27 cellular contexts compared by ENCODE assay signal in genomic region chr10:109237050-109237449, GRCh38.
DNase-seq lines count a peak whose midpoint lies in the region; ATAC-seq, FAIRE-seq and TF ChIP-seq lines count a peak whose summit lies in the region.
"Had no signal": no experiment of that assay in that cellular context is flagged by ENCODE, and none has a peak within 500 bp of the region (broad histone marks: within the 10 kb centered on the region; RNA-seq: fewer than 3 reads in every experiment).

No MANE protein-coding gene starts in this region.

- H3K27me3 ChIP-seq in HepG2 (ENCODE audit: control insufficient read depth in 1 of 2, insufficient read depth in 2 of 2, low read length in 2 of 2) (no peaks in the 10 kb centered on the region), right lobe of liver (no peaks in the 10 kb centered on the region)
- H3K27me3 ChIP-seq: BE2C, BLaER1 had no signal

- CTCF ChIA-PET in HepG2 (lab: Yijun Ruan, JAX; ENCODE audit: low intra/inter-chr PET ratio, low total read pairs) = no interaction called here
- CTCF ChIA-PET in activated CD4-positive, alpha-beta T cell treated with anti-CD3 and anti-CD28 coated beads, Interleukin-2, amount 10 ng/mL, durations not matched to agents 7 days and 5 days (lab: Charles Lee) = no interaction called here

- no peak overlapping the region for H3K4me3 Mint-ChIP-seq in activated CD4-positive, alpha-beta T cell treated with anti-CD3 and anti-CD28 coated beads, Interleukin-2, amount 10 ng/mL, durations not matched to agents 7 days and 5 days
- H3K4me3 Mint-ChIP-seq in effector memory CD8-positive, alpha-beta T cell = no peak overlapping the region
- H3K4me3 Mint-ChIP-seq: CD14-positive monocyte; CD4-positive, alpha-beta memory T cell; CD4-positive, CD25-positive, alpha-beta regulatory T cell; CD8-positive, alpha-beta memory T cell had no signal

- TF ChIP-seq EP300 in HepG2 (IDR thresholded peaks at IDR 0.05; ENCODE audit: low read depth in 2 of 2, low read length in 2 of 2) = no peak
- TF ChIP-seq EP300 in HepG2 (CRISPR knock-in tag; IDR thresholded peaks at IDR 0.05; ENCODE audit: borderline replicate concordance) = no peak

- H3K9ac ChIP-seq in HepG2 (ENCODE audit: insufficient read depth, low read depth, low read length) (no peak overlapping the region), SK-N-MC (ENCODE audit: insufficient read length) (no peak overlapping the region)
- H3K9ac ChIP-seq: BLaER1 had no signal

- H3K36me3 ChIP-seq in HepG2 (replicated peaks in 1 of 2; ENCODE audit: control insufficient read depth in 1 of 2, insufficient read depth in 2 of 2, low read length in 2 of 2) (no peaks in the 10 kb centered on the region), right lobe of liver (no peaks in the 10 kb centered on the region), SK-N-MC (ENCODE audit: insufficient read depth, low read length) (no peaks in the 10 kb centered on the region)
- H3K36me3 ChIP-seq: BE2C, BLaER1 had no signal

- H3K36me3 Mint-ChIP-seq in activated CD4-positive, alpha-beta T cell treated with anti-CD3 and anti-CD28 coated beads, Interleukin-2, amount 10 ng/mL, durations not matched to agents 7 days and 5 days (ENCODE audit: low read depth) = no peaks in the 10 kb centered on the region
- H3K36me3 Mint-ChIP-seq in effector memory CD8-positive, alpha-beta T cell (ENCODE audit: insufficient read depth) = no peaks in the 10 kb centered on the region
- H3K36me3 Mint-ChIP-seq: CD14-positive monocyte; CD4-positive, alpha-beta memory T cell; CD4-positive, CD25-positive, alpha-beta regulatory T cell; CD8-positive, alpha-beta memory T cell had no signal

- no peak for TF ChIP-seq CTCF in HepG2 (CRISPR knock-in tag; IDR thresholded peaks at IDR 0.05)
- TF ChIP-seq CTCF in right lobe of liver (IDR thresholded peaks at IDR 0.05) = no peak

- POLR2A ChIA-PET in HepG2 (lab: Yijun Ruan, JAX) = no interaction called here
- POLR2A ChIA-PET in activated CD4-positive, alpha-beta T cell treated with anti-CD3 and anti-CD28 coated beads, Interleukin-2, amount 10 ng/mL, durations not matched to agents 7 days and 5 days (lab: Charles Lee) = no interaction called here

- no peak for TF ChIP-seq RAD21 in HepG2 (CRISPR knock-in tag; IDR thresholded peaks at IDR 0.05)

- no peaks in the 10 kb centered on the region for H3K9me3 Mint-ChIP-seq in activated CD4-positive, alpha-beta T cell treated with anti-CD3 and anti-CD28 coated beads, Interleukin-2, amount 10 ng/mL, durations not matched to agents 7 days and 5 days
- peaks cover 0 to 5% of the 10 kb centered on the region in 2 donors for H3K9me3 Mint-ChIP-seq in effector memory CD8-positive, alpha-beta T cell

- intact Hi-C loops in HepG2 (cut with micrococcal nuclease; ENCODE audit: unreplicated experiment) (no loop called here), right lobe of liver (cut with DNase I) (no loop called here)

- no peak overlapping the region for H3K4me3 ChIP-seq in HepG2 (replicated peaks in 1 of 3; ENCODE audit: insufficient read depth in 1 of 3, low read depth in 2 of 3, low read length in 3 of 3)
- H3K4me3 ChIP-seq in right lobe of liver = no peak overlapping the region
- no peak overlapping the region for H3K4me3 ChIP-seq in SK-N-MC
- H3K4me3 ChIP-seq: BLaER1, GM12878 had no signal

- H3K27ac Mint-ChIP-seq in activated CD4-positive, alpha-beta T cell treated with anti-CD3 and anti-CD28 coated beads, Interleukin-2, amount 10 ng/mL, durations not matched to agents 7 days and 5 days = no peak overlapping the region
- no peak overlapping the region for H3K27ac Mint-ChIP-seq in effector memory CD8-positive, alpha-beta T cell
- H3K27ac Mint-ChIP-seq: CD14-positive monocyte; CD4-positive, alpha-beta memory T cell; CD4-positive, CD25-positive, alpha-beta regulatory T cell; CD8-positive, alpha-beta memory T cell had no signal

- H3K4me2 ChIP-seq in HepG2 (ENCODE audit: low read depth, low read length) = no peak overlapping the region
- H3K4me2 ChIP-seq: BLaER1 had no signal

- no peaks in the 10 kb centered on the region for H3K27me3 Mint-ChIP-seq in activated CD4-positive, alpha-beta T cell treated with anti-CD3 and anti-CD28 coated beads, Interleukin-2, amount 10 ng/mL, durations not matched to agents 7 days and 5 days
- no peaks in the 10 kb centered on the region for H3K27me3 Mint-ChIP-seq in effector memory CD8-positive, alpha-beta T cell
- H3K27me3 Mint-ChIP-seq: CD4-positive, alpha-beta memory T cell; CD4-positive, CD25-positive, alpha-beta regulatory T cell; CD8-positive, alpha-beta memory T cell had no signal

- in situ Hi-C loops in HepG2 (cut with HindIII; ENCODE audit: extremely low pct_ligation_motif_present, low pct_unique_long_range_greater_than_20kb) = no loop called here

- no peaks in the 10 kb centered on the region for H4K20me1 ChIP-seq in HepG2 (ENCODE audit: insufficient read depth, low read length)
- H4K20me1 ChIP-seq: BLaER1 had no signal

- no peak overlapping the region for H3K27ac ChIP-seq in HepG2 (ENCODE audit: extremely low read length, insufficient read depth, low read length)
- no peak overlapping the region for H3K27ac ChIP-seq in right lobe of liver
- H3K27ac ChIP-seq in SK-N-MC = peak overlapping the region; percentile 65
- H3K27ac ChIP-seq: 22Rv1, BLaER1 had no signal

- WGBS in HepG2 (ENCODE audit: low lambda C conversion rate) = 2% methylated on average over 2 of the region's 2 CpGs
- WGBS in right lobe of liver (ENCODE audit: insufficient coverage, low coverage, low lambda C conversion rate, missing lambda C conversion rate) = 47% methylated on average over 2 of the region's 2 CpGs

- DNase-seq in HepG2 (ENCODE audit: low spot score) = no peak
- no peak for DNase-seq in right lobe of liver
- no peak for DNase-seq in SK-N-MC (ENCODE audit: low read depth, low spot score)
- peak; percentile 25 for DNase-seq in fibroblast of peridontal ligament (ENCODE audit: extremely low read depth)
- DNase-seq in activated CD4-positive, alpha-beta T cell treated with anti-CD3 and anti-CD28 coated beads, Interleukin-2, amount 10 ng/mL, durations not matched to agents 7 days and 5 days = no peak
- DNase-seq in effector memory CD8-positive, alpha-beta T cell = no peak
- DNase-seq: ACHN; BE2C; C1 segment of cervical spinal cord; CD4-positive, alpha-beta memory T cell; CD4-positive, CD25-positive, alpha-beta regulatory T cell; CD8-positive, alpha-beta memory T cell; COR-L47; DMS 273 treated with DMSO at 0.1 percent for 48 hours; DMS153; DMS53; DMS79; DND-41; EL; GDM1 had no signal

- no peaks in the 10 kb centered on the region for H3K4me1 ChIP-seq in HepG2 (ENCODE audit: insufficient read depth, low read length)
- no peaks in the 10 kb centered on the region for H3K4me1 ChIP-seq in right lobe of liver
- H3K4me1 ChIP-seq: BE2C, BLaER1 had no signal

- H3K79me2 ChIP-seq in HepG2 (ENCODE audit: insufficient read depth, low read length) = no peaks in the 10 kb centered on the region

- H3K9me3 ChIP-seq in HepG2 (ENCODE audit: low read length) (peaks cover 7% of the 10 kb centered on the region), right lobe of liver (no peaks in the 10 kb centered on the region), SK-N-MC (ENCODE audit: low read depth, low read length) (no peaks in the 10 kb centered on the region)
- H3K9me3 ChIP-seq: BE2C, BLaER1 had no signal

- BruUV-seq in HepG2 (replicated peaks; lab: Mats Ljungman, UMichigan) = no TSS peak

- TF ChIP-seq POLR2A in HepG2 (IDR thresholded peaks at IDR 0.05; ENCODE audit: insufficient read depth in 1 of 2, low read depth in 2 of 2, low read length in 2 of 2) = no peak
- no peak for TF ChIP-seq POLR2A in right lobe of liver (IDR thresholded peaks at IDR 0.05)

- no peak overlapping the region for H2AFZ ChIP-seq in HepG2 (ENCODE audit: low read length)

- no peak for FAIRE-seq in HepG2 (lab: Jason Lieb, UNC)
- FAIRE-seq: GM12878, GM12892, GM18507 had no signal

- no peaks in the 10 kb centered on the region for H3K4me1 Mint-ChIP-seq in activated CD4-positive, alpha-beta T cell treated with anti-CD3 and anti-CD28 coated beads, Interleukin-2, amount 10 ng/mL, durations not matched to agents 7 days and 5 days
- H3K4me1 Mint-ChIP-seq in effector memory CD8-positive, alpha-beta T cell (ENCODE audit: low read depth in 2 of 2) = no peaks in the 10 kb centered on the region
- H3K4me1 Mint-ChIP-seq: CD14-positive monocyte; CD4-positive, alpha-beta memory T cell; CD4-positive, CD25-positive, alpha-beta regulatory T cell; CD8-positive, alpha-beta memory T cell had no signal

- ATAC-seq in HepG2 (no peak), right lobe of liver (no peak), HG02870 (IDR thresholded peaks at IDR 0.05; ENCODE audit: unreplicated experiment) (no peak)
- no peak for ATAC-seq in effector memory CD8-positive, alpha-beta T cell (replicated peaks)
- ATAC-seq: GM12878 had no signal

TF ChIP-seq in HepG2, 621 proteins besides CTCF, POLR2A, EP300 and RAD21 (continues in another document):
- peak; percentile 7 to 60; a peak in 2 of 4 replicates for TF ChIP-seq MAFK (conservative IDR thresholded peaks at IDR 0.05 in 1 of 2, IDR thresholded peaks at IDR 0.05 in 1 of 2; ENCODE audit: low read length in 2 of 2)
- peak; percentile 46; the same call in 1 of the 2 replicates for TF ChIP-seq MAFF (IDR thresholded peaks at IDR 0.05; ENCODE audit: low read depth, low read length)
- TF ChIP-seq ZNF281 (CRISPR knock-in tag; IDR thresholded peaks at IDR 0.05; ENCODE audit: borderline replicate concordance) = no peak
